Comparison of ENCODE assay signal across 8 cellular contexts in the genomic region with DNA sequence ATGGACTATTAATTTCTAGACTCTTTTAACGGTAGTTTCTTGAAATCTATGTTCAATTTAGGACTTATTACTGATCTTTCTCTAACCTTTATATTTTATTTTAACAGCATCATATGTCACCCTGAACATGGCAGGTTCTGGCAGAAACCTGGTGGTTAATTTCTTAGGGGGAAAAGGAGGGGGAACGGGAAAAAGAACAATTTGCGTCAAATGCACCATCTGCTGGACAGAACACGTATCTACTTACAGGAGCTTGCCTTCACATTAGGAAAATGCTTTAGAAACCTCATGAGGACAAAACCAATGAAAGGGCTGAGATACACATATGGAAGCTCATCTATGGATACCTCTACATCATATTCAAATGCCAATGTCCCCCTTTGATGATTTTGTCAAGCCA.
DNase-seq lines count a peak whose midpoint lies in the region; TF ChIP-seq lines count a peak whose summit lies in the region.

No MANE protein-coding gene starts in this region.

- no peaks in the 10 kb centered on the region for H3F3A ChIP-seq in Loucy (ENCODE audit: low read depth)

- H3K27me3 ChIP-seq in Loucy (ENCODE audit: insufficient read depth, low read length, poor library complexity, severe bottlenecking) = no peaks in the 10 kb centered on the region
- no peaks in the 10 kb centered on the region for H3K27me3 ChIP-seq in adrenal gland
- no peaks in the 10 kb centered on the region for H3K27me3 ChIP-seq in Peyer's patch

- DNase-seq in NCI-H2107 treated with DMSO at 0.1 percent for 48 hours (lab: John Stamatoyannopoulos, UW; ENCODE audit: unreplicated experiment) (peak; percentile 59), NCI-H2107 (lab: John Stamatoyannopoulos, UW) (no peak), adrenal gland (peak in 3 of 7 donors; percentile 7 to 27 (median 17)), medulla oblongata (ENCODE audit: extremely low spot score) (peak; percentile 70), Peyer's patch (no peak), coronary artery (ENCODE audit: low spot score) (no peak)
- no peak for DNase-seq in activated naive CD4-positive, alpha-beta T cell (lab: John Stamatoyannopoulos, UW)

- TF ChIP-seq CTCF in Loucy (conservative IDR thresholded peaks at IDR 0.05; ENCODE audit: low read length) (peak; percentile 49), adrenal gland (IDR thresholded peaks at IDR 0.05) (peak in 4 of 6 experiments; percentile 31 to 48 (median 46)), Peyer's patch (IDR thresholded peaks at IDR 0.05) (peak in 1 of 6 experiments; percentile 8), coronary artery (IDR thresholded peaks at IDR 0.05) (no peak)

- H3K9me3 ChIP-seq in Loucy (ENCODE audit: insufficient read depth, low read depth, low read length) (no peaks in the 10 kb centered on the region), adrenal gland (replicated peaks in 1 of 3) (no peaks in the 10 kb centered on the region), Peyer's patch (no peaks in the 10 kb centered on the region)

- WGBS in adrenal gland, 4 donors = 15 to 21% (median 18%) methylated on average over 4 of the region's 4 CpGs

- no peak overlapping the region for H3K9ac ChIP-seq in Loucy (ENCODE audit: low read depth, low read length, poor library complexity, severe bottlenecking)

- no peaks in the 10 kb centered on the region for H3K9me2 ChIP-seq in Loucy (replicated peaks; ENCODE audit: low read depth, low read length)

- H3K36me3 ChIP-seq in Loucy (ENCODE audit: insufficient read depth, low read length) (no peaks in the 10 kb centered on the region), adrenal gland (replicated peaks in 1 of 2) (no peaks in the 10 kb centered on the region), Peyer's patch (no peaks in the 10 kb centered on the region)

- H3K4me1 ChIP-seq in Loucy (ENCODE audit: insufficient read depth, low read length, poor library complexity, severe bottlenecking) (no peaks in the 10 kb centered on the region), adrenal gland (replicated peaks in 1 of 2) (no peaks in the 10 kb centered on the region), Peyer's patch (no peaks in the 10 kb centered on the region)

- no peak overlapping the region for H3K4me3 ChIP-seq in Loucy (ENCODE audit: low read length, poor library complexity, severe bottlenecking)
- H3K4me3 ChIP-seq in adrenal gland = no peak overlapping the region
- no peak overlapping the region for H3K4me3 ChIP-seq in Peyer's patch
- H3K4me3 ChIP-seq in coronary artery = no peak overlapping the region

- no peaks in the 10 kb centered on the region for H3K79me2 ChIP-seq in Loucy (ENCODE audit: insufficient read depth, low read length)

- H4K20me1 ChIP-seq in Loucy (ENCODE audit: insufficient read depth, low read length, poor library complexity, severe bottlenecking) = no peaks in the 10 kb centered on the region

- no peak overlapping the region for H2AFZ ChIP-seq in Loucy (ENCODE audit: low read length)

- TF ChIP-seq POLR2A in adrenal gland (IDR thresholded peaks at IDR 0.05) (no peak), Peyer's patch (IDR thresholded peaks at IDR 0.05) (no peak)

- H3K4me2 ChIP-seq in Loucy (ENCODE audit: low read depth, low read length, poor library complexity, severe bottlenecking) = no peak overlapping the region

- intact Hi-C loops in adrenal gland (cut with DNase I) = no loop called here

- H3K27ac ChIP-seq in adrenal gland (no peak overlapping the region), Peyer's patch (no peak overlapping the region), coronary artery (no peak overlapping the region)

Comparison
In these comparisons a context has a peak if more than half of its experiments do, and no peak if none do; other contexts are left out.
1. DNase-seq: peak in NCI-H2107 treated with DMSO at 0.1 percent for 48 hours (single experiment) and medulla oblongata (single experiment); none in NCI-H2107 (single experiment), Peyer's patch (0 of 3), activated naive CD4-positive, alpha-beta T cell (0 of 4) and coronary artery (single experiment).